In the genomic region with DNA sequence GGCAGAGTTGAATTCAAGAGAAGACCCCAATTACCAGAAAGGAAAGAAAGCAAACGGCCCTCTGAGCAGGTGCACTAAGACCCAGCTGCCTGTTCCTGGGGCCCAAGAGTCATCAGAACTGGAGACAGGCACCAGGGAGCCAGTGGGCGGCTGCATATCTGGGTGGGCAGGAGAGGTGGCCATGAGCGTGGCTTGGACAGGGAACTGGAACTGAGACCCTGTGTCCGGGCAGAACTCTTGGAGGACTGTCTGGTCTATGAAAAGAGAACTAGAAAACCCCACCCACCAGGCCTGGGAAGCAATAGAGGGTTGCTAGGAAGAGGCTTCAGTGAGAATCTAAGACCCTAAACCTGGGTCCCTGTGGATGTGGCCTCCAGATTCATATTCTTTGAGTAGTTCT, we compare ENCODE assay signal across 13 cellular contexts.
DNase-seq lines count a peak whose midpoint lies in the region; ATAC-seq and TF ChIP-seq lines count a peak whose summit lies in the region.
"Had no signal": no experiment of that assay in that cellular context is flagged by ENCODE, and none has a peak within 500 bp of the region (broad histone marks: within the 10 kb centered on the region; RNA-seq: fewer than 3 reads in every experiment).

No MANE protein-coding gene starts in this region.

- TF ChIP-seq CTCF in esophagus squamous epithelium (IDR thresholded peaks at IDR 0.05) (no peak), gastrocnemius medialis (IDR thresholded peaks at IDR 0.05 in 4 of 5, conservative IDR thresholded peaks at IDR 0.05 in 1 of 5) (no peak)

- in situ Hi-C loops in gastrocnemius medialis (cut with MboI; ENCODE audit: low sequenced_read_pairs in 4 of 4): no loop called here

- H3K4me3 ChIP-seq in esophagus squamous epithelium (no peak overlapping the region), gastrocnemius medialis (no peak overlapping the region)
- H3K4me3 ChIP-seq: adrenal gland, ovary had no signal

- H3K27ac ChIP-seq in esophagus squamous epithelium (peak overlapping the region in 3 of 4 donors; percentile 47 to 61 (median 48)), gastrocnemius medialis (peak overlapping the region; percentile 94 to 99 (median 98))
- H3K27ac ChIP-seq: KMS-11, ovary had no signal

- ATAC-seq in GM18907 (IDR thresholded peaks at IDR 0.05; ENCODE audit: unreplicated experiment) (peak; percentile 17), HG03280 (IDR thresholded peaks at IDR 0.05; ENCODE audit: unreplicated experiment) (peak; percentile 27), gastrocnemius medialis (no peak), GM19452 (IDR thresholded peaks at IDR 0.05; ENCODE audit: unreplicated experiment) (no peak)

- TF ChIP-seq POLR2A in esophagus squamous epithelium (IDR thresholded peaks at IDR 0.05): no peak
- TF ChIP-seq POLR2A in gastrocnemius medialis (IDR thresholded peaks at IDR 0.05): no peak

- WGBS in esophagus squamous epithelium, 2 donors: 74 to 94% methylated on average over 3 to 4 of the region's 4 CpGs

- DNase-seq in esophagus squamous epithelium (lab: John Stamatoyannopoulos, UW) (no peak), gastrocnemius medialis (peak in 1 of 2 donors; percentile 23), OCI-M1 (lab: John Stamatoyannopoulos, UW) (no peak), iPS-NIHi11 (ENCODE audit: low spot score) (no peak)
- DNase-seq: foreskin melanocyte; NCI-H2107; stimulated activated CD4-positive, alpha-beta T cell treated with anti-CD3 and anti-CD28 coated beads, Interleukin-2, amount 100 ng/mL, for 48 hours had no signal

- H3K27me3 ChIP-seq in esophagus squamous epithelium (no peaks in the 10 kb centered on the region), gastrocnemius medialis (no peaks in the 10 kb centered on the region)
- H3K27me3 ChIP-seq: adrenal gland, ovary had no signal

- intact Hi-C loops in esophagus squamous epithelium (cut with DNase I) (no loop called here), gastrocnemius medialis (cut with DNase I; ENCODE audit: low total_unique reads) (no loop called here)

- H3K4me1 ChIP-seq in esophagus squamous epithelium: peaks cover 19 to 72% (median 21%) of the 10 kb centered on the region in 3 donors
- H3K4me1 ChIP-seq in gastrocnemius medialis: peaks cover 95 to 98% of the 10 kb centered on the region in 2 donors

- H3K9me3 ChIP-seq in esophagus squamous epithelium (no peaks in the 10 kb centered on the region), gastrocnemius medialis (no peaks in the 10 kb centered on the region)
- H3K9me3 ChIP-seq: adrenal gland had no signal

- H3K36me3 ChIP-seq in esophagus squamous epithelium: no peaks in the 10 kb centered on the region
- no peaks in the 10 kb centered on the region for H3K36me3 ChIP-seq in gastrocnemius medialis
- H3K36me3 ChIP-seq: adrenal gland, ovary had no signal

Comparison
In these comparisons a context has a peak if more than half of its experiments do, and no peak if none do; other contexts are left out.
1. ATAC-seq: peak in GM18907 (single experiment) and HG03280 (single experiment); none in gastrocnemius medialis (0 of 2) and GM19452 (single experiment).